In the genomic region with DNA sequence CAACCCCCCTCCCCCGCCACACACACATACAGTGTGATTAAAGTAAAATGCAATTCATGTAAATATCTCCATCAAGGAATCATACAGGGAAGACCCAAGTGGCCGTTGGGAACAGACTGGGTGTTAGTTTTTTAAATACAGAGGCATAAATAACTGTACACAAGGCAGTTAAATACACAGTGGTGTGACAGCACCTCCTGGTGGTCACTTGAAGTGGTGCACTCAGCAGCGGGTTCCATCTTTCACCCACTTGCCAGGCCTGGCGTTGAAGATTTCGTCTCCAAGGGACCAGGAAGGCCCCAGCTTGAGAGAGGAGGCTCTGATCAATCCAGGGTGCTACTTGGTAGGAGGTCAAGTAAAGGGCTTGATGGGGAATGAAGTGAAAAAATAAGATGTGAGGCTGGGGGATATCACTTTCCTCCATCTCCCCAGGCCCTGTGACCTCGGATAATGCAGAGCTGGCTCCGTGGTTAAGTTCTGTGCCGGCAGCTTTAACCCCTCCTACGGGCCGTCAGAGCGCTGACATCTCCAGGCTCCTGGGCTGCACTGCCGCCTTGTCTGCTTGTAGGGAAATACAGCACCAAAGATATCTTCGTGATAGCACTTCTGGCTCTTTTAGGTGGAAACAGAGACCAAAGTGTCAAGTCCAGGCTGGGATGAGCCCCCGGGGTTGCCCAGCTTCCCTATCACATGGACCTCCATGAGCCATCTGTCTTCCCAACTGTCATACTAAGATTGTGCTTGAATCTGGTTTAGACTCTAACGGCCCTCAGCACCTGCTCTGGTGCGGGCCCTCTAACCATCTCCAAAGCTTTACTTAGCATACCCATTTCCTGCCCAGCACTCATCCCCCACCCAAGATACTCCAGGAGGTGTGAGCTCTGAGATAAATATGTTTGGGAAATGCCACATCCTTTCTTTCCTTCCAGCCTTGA, we compare ENCODE assay signal across 8 cellular contexts. TPM values are rescaled to one million over a fixed set of nuclear protein-coding genes. Genes with fewer than 3 reads are reported as not detected.
DNase-seq lines count a peak whose midpoint lies in the region; TF ChIP-seq lines count a peak whose summit lies in the region.

No MANE protein-coding gene starts in this region.

- no peak overlapping the region for H3K4me3 Mint-ChIP-seq in activated T-helper 1 cell treated with anti-CD3 and anti-CD28 coated beads, Interleukin-12 subunit alpha, Interleukin-12 subunit beta, Interleukin-2, Interleukin-4 antibody, amounts not matched to agents 30 ng/mL and 10 ng/mL and 1 ng/mL, durations not matched to agents 14 hours and 24 hours and 36 hours

- no peak for TF ChIP-seq POLR2A in uterus (IDR thresholded peaks at IDR 0.05)

- H3K36me3 ChIP-seq in uterus = no peaks in the 10 kb centered on the region

- DNase-seq in NCI-H2196 (lab: John Stamatoyannopoulos, UW; ENCODE audit: unreplicated experiment) (peak; percentile 14), NCI-H2196 treated with DMSO at 0.1 percent for 48 hours (lab: John Stamatoyannopoulos, UW; ENCODE audit: unreplicated experiment) (no peak), OCI-M1 (lab: John Stamatoyannopoulos, UW) (peak; percentile 90), fibroblast of villous mesenchyme (ENCODE audit: low read depth) (peak; percentile 33), pons (ENCODE audit: low spot score) (peak; percentile 43), uterus (peak; percentile 70 to 71), NCI-H2107 treated with DMSO at 0.1 percent for 48 hours (lab: John Stamatoyannopoulos, UW; ENCODE audit: unreplicated experiment) (no peak)
- DNase-seq in activated T-helper 1 cell treated with anti-CD3 and anti-CD28 coated beads, Interleukin-12 subunit alpha, Interleukin-12 subunit beta, Interleukin-2, Interleukin-4 antibody, amounts not matched to agents 30 ng/mL and 10 ng/mL and 1 ng/mL, durations not matched to agents 14 hours and 24 hours and 36 hours (ENCODE audit: low spot score) = peak; percentile 39

- H3K27ac ChIP-seq in uterus = no peak overlapping the region

- TF ChIP-seq CTCF in fibroblast of villous mesenchyme (IDR thresholded peaks at IDR 0.05; ENCODE audit: insufficient read depth, low read depth, low read length) = peak; percentile 79
- peak; percentile 91 to 94 (median 91) for TF ChIP-seq CTCF in uterus (IDR thresholded peaks at IDR 0.05)

- no peaks in the 10 kb centered on the region for H3K9me3 ChIP-seq in uterus

- intact Hi-C loops in activated T-helper 1 cell treated with anti-CD3 and anti-CD28 coated beads, Interleukin-12 subunit alpha, Interleukin-12 subunit beta, Interleukin-2, Interleukin-4 antibody, amounts not matched to agents 30 ng/mL and 10 ng/mL and 1 ng/mL, durations not matched to agents 14 hours and 24 hours and 36 hours (cut with micrococcal nuclease) = loop anchor here (1.0 to 10.0 kb wide), 5 partner anchors 42 to 415 kb away; no protein-coding TSS in a partner anchor
- intact Hi-C loops in uterus (cut with DNase I; ENCODE audit: low total_unique reads) = loop anchor here (2.0 kb wide), 1 partner anchor 49 kb away; no protein-coding TSS in a partner anchor

- H3K27ac Mint-ChIP-seq in activated T-helper 1 cell treated with anti-CD3 and anti-CD28 coated beads, Interleukin-12 subunit alpha, Interleukin-12 subunit beta, Interleukin-2, Interleukin-4 antibody, amounts not matched to agents 30 ng/mL and 10 ng/mL and 1 ng/mL, durations not matched to agents 14 hours and 24 hours and 36 hours = no peak overlapping the region

- no peaks in the 10 kb centered on the region for H3K27me3 Mint-ChIP-seq in activated T-helper 1 cell treated with anti-CD3 and anti-CD28 coated beads, Interleukin-12 subunit alpha, Interleukin-12 subunit beta, Interleukin-2, Interleukin-4 antibody, amounts not matched to agents 30 ng/mL and 10 ng/mL and 1 ng/mL, durations not matched to agents 14 hours and 24 hours and 36 hours (ENCODE audit: insufficient read depth)

- peaks cover 11% of the 10 kb centered on the region for H3K36me3 Mint-ChIP-seq in activated T-helper 1 cell treated with anti-CD3 and anti-CD28 coated beads, Interleukin-12 subunit alpha, Interleukin-12 subunit beta, Interleukin-2, Interleukin-4 antibody, amounts not matched to agents 30 ng/mL and 10 ng/mL and 1 ng/mL, durations not matched to agents 14 hours and 24 hours and 36 hours (ENCODE audit: low read depth)

- H3K4me1 Mint-ChIP-seq in activated T-helper 1 cell treated with anti-CD3 and anti-CD28 coated beads, Interleukin-12 subunit alpha, Interleukin-12 subunit beta, Interleukin-2, Interleukin-4 antibody, amounts not matched to agents 30 ng/mL and 10 ng/mL and 1 ng/mL, durations not matched to agents 14 hours and 24 hours and 36 hours (ENCODE audit: low read depth) = peaks cover 17% of the 10 kb centered on the region

- H3K9me3 Mint-ChIP-seq in activated T-helper 1 cell treated with anti-CD3 and anti-CD28 coated beads, Interleukin-12 subunit alpha, Interleukin-12 subunit beta, Interleukin-2, Interleukin-4 antibody, amounts not matched to agents 30 ng/mL and 10 ng/mL and 1 ng/mL, durations not matched to agents 14 hours and 24 hours and 36 hours = no peaks in the 10 kb centered on the region

- no peaks in the 10 kb centered on the region for H3K4me1 ChIP-seq in uterus

- no peaks in the 10 kb centered on the region for H3K27me3 ChIP-seq in uterus

- no peak overlapping the region for H3K4me3 ChIP-seq in fibroblast of villous mesenchyme (ENCODE audit: low read depth, low read length)
- no peak overlapping the region for H3K4me3 ChIP-seq in uterus

RNA-seq across cellular contexts. Expression of gene LGALS9, which starts 20.7 kb away (rescaled TPM):
- total RNA-seq in activated T-helper 1 cell treated with anti-CD3 and anti-CD28 coated beads, Interleukin-12 subunit alpha, Interleukin-12 subunit beta, Interleukin-2, Interleukin-4 antibody, amounts not matched to agents 30 ng/mL and 10 ng/mL and 1 ng/mL, durations not matched to agents 14 hours and 24 hours and 36 hours = 38.4 and 39.7 TPM in 2 replicates
- 1.7 and 2.3 TPM in 2 replicates for total RNA-seq in fibroblast of villous mesenchyme
- 10 to 100 TPM in 3 of 4 donors, not detected in 1; 14.4 to 31.8 (median 15.2) TPM for total RNA-seq in uterus

Comparison
In these comparisons a context has a peak if more than half of its experiments do, and no peak if none do; other contexts are left out.
1. DNase-seq: peak in NCI-H2196 (single experiment), OCI-M1 (single experiment), activated T-helper 1 cell treated with anti-CD3 and anti-CD28 coated beads, Interleukin-12 subunit alpha, Interleukin-12 subunit beta, Interleukin-2, Interleukin-4 antibody, amounts not matched to agents 30 ng/mL and 10 ng/mL and 1 ng/mL, durations not matched to agents 14 hours and 24 hours and 36 hours (single experiment), fibroblast of villous mesenchyme (single experiment), pons (single experiment) and uterus (2 of 2); none in NCI-H2196 treated with DMSO at 0.1 percent for 48 hours (single experiment) and NCI-H2107 treated with DMSO at 0.1 percent for 48 hours (single experiment).